30 cellular contexts compared by ENCODE assay signal in the genomic region with DNA sequence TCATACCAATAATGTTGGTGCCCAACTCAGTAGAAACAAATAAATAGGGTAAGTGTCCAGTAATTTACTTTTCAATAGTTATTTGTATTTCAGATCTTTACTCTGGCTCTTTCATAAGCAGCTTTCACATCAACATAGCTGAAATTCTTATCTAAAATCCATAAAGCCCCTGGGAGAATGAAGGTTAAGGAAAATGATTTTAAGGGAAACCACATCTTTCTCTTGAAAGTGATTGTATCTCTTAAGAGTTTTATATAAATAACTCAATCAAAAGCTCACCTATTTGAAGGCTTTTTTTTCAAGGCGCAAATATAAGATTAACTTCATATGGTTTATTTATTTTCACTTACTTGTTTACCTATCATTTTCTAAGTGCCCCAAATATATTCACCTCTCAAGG.
"Had no signal": no experiment of that assay in that cellular context is flagged by ENCODE, and none has a peak within 500 bp of the region (broad histone marks: within the 10 kb centered on the region; RNA-seq: fewer than 3 reads in every experiment).

No MANE protein-coding gene starts in this region.

- H3K4me3 Mint-ChIP-seq: dendritic cell treated with granulocyte-macrophage colony-stimulating factor and Interleukin-4, amounts not matched to agents 40 ng/mL and 50 ng/mL, for 4 days; endodermal cell; naive thymus-derived CD8-positive, alpha-beta T cell; nephron progenitor cell; stimulated activated naive B cell treated with anti-CD40 and anti-IgM and Interleukin-4, amounts not matched to agents 10 μg/mL and 1 μg/mL and 100 μg/mL, for 72 hours; stimulated activated naive CD8-positive, alpha-beta T cell treated with anti-CD3 and anti-CD28 coated beads, Interleukin-15, amount 100 ng/mL, for 72 hours had no signal

- H3K27me3 Mint-ChIP-seq: dendritic cell treated with granulocyte-macrophage colony-stimulating factor and Interleukin-4, amounts not matched to agents 40 ng/mL and 50 ng/mL, for 4 days; stimulated activated naive B cell treated with anti-CD40 and anti-IgM and Interleukin-4, amounts not matched to agents 10 μg/mL and 1 μg/mL and 100 μg/mL, for 72 hours; stimulated activated naive CD8-positive, alpha-beta T cell treated with anti-CD3 and anti-CD28 coated beads, Interleukin-15, amount 100 ng/mL, for 72 hours had no signal

- H3K4me1 Mint-ChIP-seq: naive thymus-derived CD8-positive, alpha-beta T cell; nephron progenitor cell; stimulated activated naive B cell treated with anti-CD40 and anti-IgM and Interleukin-4, amounts not matched to agents 10 μg/mL and 1 μg/mL and 100 μg/mL, for 72 hours; stimulated activated naive CD8-positive, alpha-beta T cell treated with anti-CD3 and anti-CD28 coated beads, Interleukin-15, amount 100 ng/mL, for 72 hours had no signal

- H3K27ac ChIP-seq: colonic mucosa, epithelial cell of prostate, heart right ventricle, left lung, ovary, psoas muscle, sigmoid colon, skin epidermis, suprapubic skin, transverse colon, upper lobe of right lung, uterus had no signal

- H3K36me3 Mint-ChIP-seq: naive thymus-derived CD8-positive, alpha-beta T cell; stimulated activated naive B cell treated with anti-CD40 and anti-IgM and Interleukin-4, amounts not matched to agents 10 μg/mL and 1 μg/mL and 100 μg/mL, for 72 hours had no signal

- H3K4me3 ChIP-seq: colonic mucosa, heart right ventricle, left lung, ovary, psoas muscle, sigmoid colon, skin epidermis, suprapubic skin, transverse colon, upper lobe of right lung, uterus had no signal

- H3K36me3 ChIP-seq: colonic mucosa, heart right ventricle, left lung, ovary, sigmoid colon, suprapubic skin, transverse colon, upper lobe of right lung, uterus had no signal

- H3K4me1 ChIP-seq: colonic mucosa, heart right ventricle, left lung, psoas muscle, sigmoid colon, suprapubic skin, transverse colon, upper lobe of right lung, uterus had no signal

- H3K9me3 Mint-ChIP-seq: dendritic cell treated with granulocyte-macrophage colony-stimulating factor and Interleukin-4, amounts not matched to agents 40 ng/mL and 50 ng/mL, for 4 days; endodermal cell; stimulated activated naive B cell treated with anti-CD40 and anti-IgM and Interleukin-4, amounts not matched to agents 10 μg/mL and 1 μg/mL and 100 μg/mL, for 72 hours; stimulated activated naive CD8-positive, alpha-beta T cell treated with anti-CD3 and anti-CD28 coated beads, Interleukin-15, amount 100 ng/mL, for 72 hours had no signal

- H3K27me3 ChIP-seq: colonic mucosa, heart right ventricle, left lung, ovary, sigmoid colon, suprapubic skin, transverse colon, upper lobe of right lung, uterus had no signal

- H3K9me3 ChIP-seq: colonic mucosa, heart right ventricle, left lung, ovary, psoas muscle, sigmoid colon, suprapubic skin, transverse colon, upper lobe of right lung, uterus had no signal

- DNase-seq: colonic mucosa; effector CD8-positive, alpha-beta T cell; endodermal cell; foreskin melanocyte; glutamatergic neuron; heart right ventricle; hippocampal formation; left cardiac atrium; left lung; mesendoderm; naive thymus-derived CD8-positive, alpha-beta T cell; nephron progenitor cell; occipital lobe; ovary; posterior cingulate gyrus; psoas muscle; right cardiac atrium; sigmoid colon; stimulated activated CD4-positive, alpha-beta T cell treated with anti-CD3 and anti-CD28 coated beads, Interleukin-15, amount 100 ng/mL, for 24 hours; stimulated activated CD4-positive, alpha-beta T cell treated with anti-CD3 and anti-CD28 coated beads, Interleukin-2, amount 100 ng/mL, for 48 hours; stimulated activated naive B cell treated with anti-CD40 and anti-IgM and Interleukin-4, amounts not matched to agents 10 μg/mL and 1 μg/mL and 100 μg/mL, for 72 hours; stimulated activated naive CD8-positive, alpha-beta T cell treated with anti-CD3 and anti-CD28 coated beads, Interleukin-15, amount 100 ng/mL, for 72 hours; transverse colon; upper lobe of right lung; uterus had no signal

- H3K27ac Mint-ChIP-seq: dendritic cell treated with granulocyte-macrophage colony-stimulating factor and Interleukin-4, amounts not matched to agents 40 ng/mL and 50 ng/mL, for 4 days; endodermal cell; naive thymus-derived CD8-positive, alpha-beta T cell; nephron progenitor cell; stimulated activated naive B cell treated with anti-CD40 and anti-IgM and Interleukin-4, amounts not matched to agents 10 μg/mL and 1 μg/mL and 100 μg/mL, for 72 hours; stimulated activated naive CD8-positive, alpha-beta T cell treated with anti-CD3 and anti-CD28 coated beads, Interleukin-15, amount 100 ng/mL, for 72 hours had no signal

- ATAC-seq: esophagus mucosa; heart right ventricle; left cardiac atrium; left lung; naive thymus-derived CD8-positive, alpha-beta T cell; psoas muscle; right cardiac atrium; stimulated activated naive B cell treated with anti-CD40 and anti-IgM and Interleukin-4, amounts not matched to agents 10 μg/mL and 1 μg/mL and 100 μg/mL, for 72 hours; stimulated activated naive CD8-positive, alpha-beta T cell treated with anti-CD3 and anti-CD28 coated beads, Interleukin-15, amount 100 ng/mL, for 72 hours; upper lobe of right lung had no signal
